Comparison of ENCODE assay signal across 28 cellular contexts in genomic region chr9:112157961-112158360, GRCh38.
"Had no signal": no experiment of that assay in that cellular context is flagged by ENCODE, and none has a peak within 500 bp of the region (broad histone marks: within the 10 kb centered on the region; RNA-seq: fewer than 3 reads in every experiment).

No MANE protein-coding gene starts in this region.

- H3K27ac ChIP-seq: hepatocyte, left lung, neural progenitor cell, neutrophil, parathyroid adenoma, psoas muscle, right lobe of liver, skin epidermis, thyroid gland, transverse colon, upper lobe of right lung had no signal

- H3K27ac Mint-ChIP-seq: mesothelial cell of epicardium; nephron progenitor cell; neural progenitor cell; stimulated activated naive B cell treated with anti-CD40 and anti-IgM and Interleukin-4, amounts not matched to agents 10 μg/mL and 1 μg/mL and 100 μg/mL, for 72 hours had no signal

- H3K27me3 ChIP-seq: heart left ventricle, hepatocyte, left lung, neural progenitor cell, neutrophil, right lobe of liver, thyroid gland, transverse colon, upper lobe of right lung had no signal

- H3K27me3 Mint-ChIP-seq: naive B cell; stimulated activated naive B cell treated with anti-CD40 and anti-IgM and Interleukin-4, amounts not matched to agents 10 μg/mL and 1 μg/mL and 100 μg/mL, for 72 hours; stimulated activated naive CD8-positive, alpha-beta T cell treated with anti-CD3 and anti-CD28 coated beads, Interleukin-15, Interleukin-2, amounts not matched to agents 100 ng/mL and 50 ng/mL, for 24 hours had no signal

- H3K4me3 ChIP-seq: heart left ventricle, hepatocyte, left lung, lung, neural progenitor cell, psoas muscle, right lobe of liver, skin epidermis, thyroid gland, transverse colon, upper lobe of right lung had no signal

- H3K4me1 Mint-ChIP-seq: neural progenitor cell had no signal

- H3K36me3 Mint-ChIP-seq: naive B cell, natural killer cell, neural progenitor cell had no signal

- H3K9me3 ChIP-seq: heart left ventricle, left lung, neutrophil, psoas muscle, right lobe of liver, thyroid gland, transverse colon, upper lobe of right lung had no signal

- H3K9me3 Mint-ChIP-seq: mesothelial cell of epicardium; naive B cell; natural killer cell; nephron progenitor cell; neural progenitor cell; stimulated activated naive B cell treated with anti-CD40 and anti-IgM and Interleukin-4, amounts not matched to agents 10 μg/mL and 1 μg/mL and 100 μg/mL, for 72 hours; stimulated activated naive CD8-positive, alpha-beta T cell treated with anti-CD3 and anti-CD28 coated beads, Interleukin-15, Interleukin-2, amounts not matched to agents 100 ng/mL and 50 ng/mL, for 24 hours had no signal

- H3K4me3 Mint-ChIP-seq: mesothelial cell of epicardium; naive B cell; natural killer cell; nephron progenitor cell; neural progenitor cell; stimulated activated naive B cell treated with anti-CD40 and anti-IgM and Interleukin-4, amounts not matched to agents 10 μg/mL and 1 μg/mL and 100 μg/mL, for 72 hours; stimulated activated naive CD8-positive, alpha-beta T cell treated with anti-CD3 and anti-CD28 coated beads, Interleukin-15, Interleukin-2, amounts not matched to agents 100 ng/mL and 50 ng/mL, for 24 hours had no signal

- H3K36me3 ChIP-seq: neural progenitor cell, neutrophil, right lobe of liver, thyroid gland, transverse colon, upper lobe of right lung had no signal

- DNase-seq: heart left ventricle; kidney; left colon; left lung; mesendoderm; naive B cell; natural killer cell; nephron progenitor cell; occipital lobe; psoas muscle; right lobe of liver; stimulated activated CD4-positive, alpha-beta T cell treated with anti-CD3 and anti-CD28 coated beads, Interleukin-12 subunit alpha, Interleukin-12 subunit beta, amount 100 ng/mL, for 4 hours; stimulated activated CD4-positive, alpha-beta T cell treated with anti-CD3 and anti-CD28 coated beads, Interleukin-15, amount 100 ng/mL, for 24 hours; stimulated activated CD4-positive, alpha-beta T cell treated with anti-CD3 and anti-CD28 coated beads, Interleukin-2, amount 100 ng/mL, for 24 hours; stimulated activated CD4-positive, alpha-beta T cell treated with anti-CD3 and anti-CD28 coated beads, Interleukin-4, amount 100 ng/mL, for 1 hour; stimulated activated naive B cell treated with anti-CD40 and anti-IgM and Interleukin-4, amounts not matched to agents 10 μg/mL and 1 μg/mL and 100 μg/mL, for 72 hours; substantia nigra; thyroid gland; transverse colon; upper lobe of right lung had no signal

- H3K4me1 ChIP-seq: neural progenitor cell, parathyroid adenoma, psoas muscle, right lobe of liver, thyroid gland, upper lobe of right lung had no signal

- ATAC-seq: heart left ventricle; left colon; left lung; natural killer cell; psoas muscle; right lobe of liver; stimulated activated naive B cell treated with anti-CD40 and anti-IgM and Interleukin-4, amounts not matched to agents 10 μg/mL and 1 μg/mL and 100 μg/mL, for 72 hours; upper lobe of right lung had no signal
